ENCODE assay signal across 14 cellular contexts in genomic region chr4:173782660-173783059, GRCh38.
"Had no signal": no experiment of that assay in that cellular context is flagged by ENCODE, and none has a peak within 500 bp of the region (broad histone marks: within the 10 kb centered on the region; RNA-seq: fewer than 3 reads in every experiment).

No MANE protein-coding gene starts in this region.

- H3K27me3 Mint-ChIP-seq: activated naive CD8-positive, alpha-beta T cell treated with anti-CD3 and anti-CD28 coated beads, Interleukin-2, amount 10 ng/mL, durations not matched to agents 7 days and 5 days; stimulated activated naive CD8-positive, alpha-beta T cell treated with anti-CD3 and anti-CD28 coated beads, Interleukin-15, Interleukin-2, amounts not matched to agents 100 ng/mL and 50 ng/mL, for 24 hours had no signal

- DNase-seq: activated CD4-positive, alpha-beta T cell treated with anti-CD3 and anti-CD28 coated beads, Interleukin-2, amount 50 U/mL, for 1 hour; activated CD8-positive, alpha-beta memory T cell treated with anti-CD3 and anti-CD28 coated beads for 24 hours; activated naive CD8-positive, alpha-beta T cell treated with anti-CD3 and anti-CD28 coated beads, Interleukin-2, amount 10 ng/mL, durations not matched to agents 7 days and 5 days; anterior cingulate cortex; effector CD8-positive, alpha-beta T cell; gastrocnemius medialis; heart left ventricle; left colon; midbrain; pancreas; spleen had no signal

- H3K36me3 Mint-ChIP-seq: activated naive CD8-positive, alpha-beta T cell treated with anti-CD3 and anti-CD28 coated beads, Interleukin-2, amount 10 ng/mL, durations not matched to agents 7 days and 5 days had no signal

- H3K4me1 Mint-ChIP-seq: activated naive CD8-positive, alpha-beta T cell treated with anti-CD3 and anti-CD28 coated beads, Interleukin-2, amount 10 ng/mL, durations not matched to agents 7 days and 5 days; neural crest cell had no signal

- ATAC-seq: gastrocnemius medialis, heart left ventricle, left colon, pancreas, sciatic nerve had no signal

- H3K27ac Mint-ChIP-seq: activated naive CD8-positive, alpha-beta T cell treated with anti-CD3 and anti-CD28 coated beads, Interleukin-2, amount 10 ng/mL, durations not matched to agents 7 days and 5 days; stimulated activated naive CD8-positive, alpha-beta T cell treated with anti-CD3 and anti-CD28 coated beads, Interleukin-15, Interleukin-2, amounts not matched to agents 100 ng/mL and 50 ng/mL, for 24 hours had no signal

- H3K4me3 Mint-ChIP-seq: activated naive CD8-positive, alpha-beta T cell treated with anti-CD3 and anti-CD28 coated beads, Interleukin-2, amount 10 ng/mL, durations not matched to agents 7 days and 5 days; neural crest cell; stimulated activated naive CD8-positive, alpha-beta T cell treated with anti-CD3 and anti-CD28 coated beads, Interleukin-15, Interleukin-2, amounts not matched to agents 100 ng/mL and 50 ng/mL, for 24 hours had no signal
